Comparison of ENCODE assay signal across 9 cellular contexts in the genomic region with DNA sequence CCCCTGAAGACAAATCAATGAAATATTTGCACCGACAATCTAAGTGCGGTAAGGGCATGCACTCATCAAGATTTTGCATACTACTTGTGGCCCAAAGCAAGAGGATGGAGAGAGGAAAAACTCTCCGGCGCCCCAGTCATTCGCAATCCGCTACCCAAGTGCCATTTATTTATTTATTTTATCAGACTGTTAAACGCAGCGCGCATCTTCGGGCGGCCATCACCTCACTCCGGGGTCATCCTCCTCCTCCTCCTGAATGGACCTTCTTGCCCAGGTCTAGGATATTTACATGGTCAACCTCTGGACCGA. TPM values are rescaled to one million over a fixed set of nuclear protein-coding genes. Genes with fewer than 3 reads are reported as not detected.
DNase-seq lines count a peak whose midpoint lies in the region; ATAC-seq, FAIRE-seq and TF ChIP-seq lines count a peak whose summit lies in the region.
"Had no signal": no experiment of that assay in that cellular context is flagged by ENCODE, and none has a peak within 500 bp of the region (broad histone marks: within the 10 kb centered on the region; RNA-seq: fewer than 3 reads in every experiment).

No MANE protein-coding gene starts in this region.

- H3K4me1 ChIP-seq in astrocyte (ENCODE audit: insufficient read depth, low read length) = no peaks in the 10 kb centered on the region
- no peaks in the 10 kb centered on the region for H3K4me1 ChIP-seq in thymus (ENCODE audit: control insufficient read depth, insufficient read depth, low read length)

- H3K36me3 Mint-ChIP-seq in astrocyte (ENCODE audit: low read depth, unreplicated experiment) = no peaks in the 10 kb centered on the region
- peaks cover 0 to 10% of the 10 kb centered on the region in 2 donors for H3K36me3 Mint-ChIP-seq in activated naive CD4-positive, alpha-beta T cell treated with anti-CD3 and anti-CD28 coated beads, Interleukin-2, amount 50 U/mL, for 72 hours

- H3K27me3 ChIP-seq in astrocyte (ENCODE audit: insufficient read depth, low read length) (peaks cover 12% of the 10 kb centered on the region), thymus (ENCODE audit: control insufficient read depth, insufficient read depth) (peaks cover 23% of the 10 kb centered on the region)

- H3K9me3 ChIP-seq in astrocyte (ENCODE audit: insufficient read depth, low read depth, low read length) (no peaks in the 10 kb centered on the region), thymus (ENCODE audit: control insufficient read depth) (no peaks in the 10 kb centered on the region)

- H3K9ac ChIP-seq in astrocyte (ENCODE audit: low read length) = peak overlapping the region; percentile 68

- peak overlapping the region; percentile 41 for H3K27ac Mint-ChIP-seq in astrocyte (ENCODE audit: unreplicated experiment)
- H3K27ac Mint-ChIP-seq in activated naive CD4-positive, alpha-beta T cell treated with anti-CD3 and anti-CD28 coated beads, Interleukin-2, amount 50 U/mL, for 72 hours = no peak overlapping the region

- no peak for FAIRE-seq in astrocyte (lab: Jason Lieb, UNC)
- FAIRE-seq: keratinocyte had no signal

- H3K4me2 ChIP-seq in astrocyte (ENCODE audit: low read length) = peak overlapping the region; percentile 99

- ATAC-seq in HG02973 (IDR thresholded peaks at IDR 0.05; ENCODE audit: unreplicated experiment) = no peak
- no peak for ATAC-seq in activated naive CD4-positive, alpha-beta T cell treated with anti-CD3 and anti-CD28 coated beads, Interleukin-2, amount 50 U/mL, for 72 hours

- H3K4me3 ChIP-seq in astrocyte (ENCODE audit: insufficient read depth, low read depth, low read length) (peak overlapping the region; percentile 74), thymus (ENCODE audit: low read length) (peak overlapping the region; percentile 61)

- TF ChIP-seq CTCF in astrocyte (IDR thresholded peaks at IDR 0.05; ENCODE audit: insufficient read depth, low read depth, low read length) = no peak

- H3K4me3 Mint-ChIP-seq in astrocyte (ENCODE audit: unreplicated experiment) = peak overlapping the region; percentile 97

- H3K36me3 ChIP-seq in astrocyte (ENCODE audit: insufficient read depth, low read length) (no peaks in the 10 kb centered on the region), thymus (ENCODE audit: control insufficient read depth, insufficient read depth) (no peaks in the 10 kb centered on the region)

- H3K9me3 Mint-ChIP-seq in astrocyte (ENCODE audit: unreplicated experiment) = no peaks in the 10 kb centered on the region
- peaks cover 3 to 8% of the 10 kb centered on the region in 2 donors for H3K9me3 Mint-ChIP-seq in activated naive CD4-positive, alpha-beta T cell treated with anti-CD3 and anti-CD28 coated beads, Interleukin-2, amount 50 U/mL, for 72 hours

- H2AFZ ChIP-seq in astrocyte (ENCODE audit: low read depth, low read length) = peak overlapping the region; percentile 86

- peaks cover 6% of the 10 kb centered on the region for H3K4me1 Mint-ChIP-seq in astrocyte (ENCODE audit: low read depth, unreplicated experiment)

- H3K79me2 ChIP-seq in astrocyte (ENCODE audit: insufficient read depth, low read length) = peaks cover 2% of the 10 kb centered on the region

- H4K20me1 ChIP-seq in astrocyte (ENCODE audit: insufficient read depth, low read length) = no peaks in the 10 kb centered on the region

- H3K27ac ChIP-seq in astrocyte (ENCODE audit: low read depth, low read length) (no peak overlapping the region), thymus (ENCODE audit: low read depth) (no peak overlapping the region)

- no peaks in the 10 kb centered on the region for H3K27me3 Mint-ChIP-seq in astrocyte (ENCODE audit: low read depth, unreplicated experiment)

- DNase-seq in NCI-H446 (lab: John Stamatoyannopoulos, UW) = peak; percentile 29 to 41
- no peak for DNase-seq in NCI-H446 treated with DMSO at 0.1 percent for 48 hours (lab: John Stamatoyannopoulos, UW)
- DNase-seq in astrocyte (ENCODE audit: low read depth) = no peak
- peak; percentile 2 for DNase-seq in kidney tubule cell (ENCODE audit: low spot score)
- no peak for DNase-seq in mucosa of gallbladder (ENCODE audit: low spot score)
- no peak for DNase-seq in activated naive CD4-positive, alpha-beta T cell treated with anti-CD3 and anti-CD28 coated beads, Interleukin-2, amount 50 U/mL, for 72 hours (ENCODE audit: low spot score in 2 of 2)

- WGBS in thymus = 5% methylated on average over 13 of the region's 13 CpGs

RNA-seq across cellular contexts. Expression of a gene that starts 1.2 kb away (rescaled TPM):
- total RNA-seq in astrocyte (8.4 and 8.9 TPM in 2 replicates), mucosa of gallbladder (18.7 TPM)
- 2.0 TPM for polyA plus RNA-seq in thymus
- total RNA-seq in activated naive CD4-positive, alpha-beta T cell treated with anti-CD3 and anti-CD28 coated beads, Interleukin-2, amount 50 U/mL, for 72 hours = 1 to 10 TPM in 1 of 2 donors, not detected in 1; 1.5 TPM
- polyA plus RNA-seq: keratinocyte had no signal

Comparison
In these comparisons a context has a peak if more than half of its experiments do, and no peak if none do; other contexts are left out.
1. DNase-seq: peak in NCI-H446 (2 of 2) and kidney tubule cell (single experiment); none in NCI-H446 treated with DMSO at 0.1 percent for 48 hours (single experiment), astrocyte (single experiment), mucosa of gallbladder (single experiment) and activated naive CD4-positive, alpha-beta T cell treated with anti-CD3 and anti-CD28 coated beads, Interleukin-2, amount 50 U/mL, for 72 hours (0 of 2).